ENCODE assay signal across 14 cellular contexts in genomic region chr12:108721824-108722223, GRCh38. TPM values are rescaled to one million over a fixed set of nuclear protein-coding genes. Genes with fewer than 3 reads are reported as not detected.
DNase-seq lines count a peak whose midpoint lies in the region; ATAC-seq, FAIRE-seq and TF ChIP-seq lines count a peak whose summit lies in the region.
"Had no signal": no experiment of that assay in that cellular context is flagged by ENCODE, and none has a peak within 500 bp of the region (broad histone marks: within the 10 kb centered on the region; RNA-seq: fewer than 3 reads in every experiment).

No MANE protein-coding gene starts in this region.

- POLR2A ChIA-PET in PC-9 (lab: Charles Lee; ENCODE audit: unreplicated experiment), result interaction anchor here (0.6 to 1.3 kb wide), 5 partner anchors 8 to 30 kb away, joined by 3 to 8 read pairs (median 5); no protein-coding TSS in a partner anchor

- ATAC-seq in effector memory CD8-positive, alpha-beta T cell (replicated peaks), result no peak
- ATAC-seq: natural killer cell had no signal

- no peaks in the 10 kb centered on the region for H3K9me3 ChIP-seq in PC-9 (ENCODE audit: insufficient read depth, low read depth)
- no peaks in the 10 kb centered on the region for H3K9me3 ChIP-seq in fibroblast of lung (ENCODE audit: control insufficient read depth, insufficient read depth, low read depth, low read length)
- no peaks in the 10 kb centered on the region for H3K9me3 ChIP-seq in sigmoid colon

- no peak for TF ChIP-seq EP300 in sigmoid colon (IDR thresholded peaks at IDR 0.05)

- peaks cover 39% of the 10 kb centered on the region for H3F3A ChIP-seq in PC-9 (ENCODE audit: insufficient read depth, low read depth)

- H3K27ac Mint-ChIP-seq in effector memory CD8-positive, alpha-beta T cell, result no peak overlapping the region
- H3K27ac Mint-ChIP-seq: activated naive CD4-positive, alpha-beta T cell treated with anti-CD3 and anti-CD28 coated beads for 36 hours had no signal

- H3K9me3 Mint-ChIP-seq in effector memory CD8-positive, alpha-beta T cell, result no peaks in the 10 kb centered on the region
- H3K9me3 Mint-ChIP-seq: activated naive CD4-positive, alpha-beta T cell treated with anti-CD3 and anti-CD28 coated beads for 36 hours; central memory CD8-positive, alpha-beta T cell; natural killer cell had no signal

- no peak overlapping the region for H3K4me3 Mint-ChIP-seq in effector memory CD8-positive, alpha-beta T cell
- H3K4me3 Mint-ChIP-seq: activated naive CD4-positive, alpha-beta T cell treated with anti-CD3 and anti-CD28 coated beads for 36 hours; central memory CD8-positive, alpha-beta T cell; natural killer cell had no signal

- no peaks in the 10 kb centered on the region for H4K20me1 ChIP-seq in PC-9 (ENCODE audit: insufficient read depth)
- H4K20me1 ChIP-seq in fibroblast of lung (ENCODE audit: control insufficient read depth, extremely low read depth, insufficient read depth, low read length), result no peaks in the 10 kb centered on the region

- no peaks in the 10 kb centered on the region for H3K27me3 ChIP-seq in ACC112 (ENCODE audit: insufficient read depth, low read length)
- no peaks in the 10 kb centered on the region for H3K27me3 ChIP-seq in PC-9 (ENCODE audit: insufficient read depth, low read depth)
- H3K27me3 ChIP-seq in fibroblast of lung (ENCODE audit: control insufficient read depth, insufficient read depth, low read length), result no peaks in the 10 kb centered on the region
- H3K27me3 ChIP-seq in sigmoid colon, result no peaks in the 10 kb centered on the region

- peak overlapping the region; percentile 51 for H3K4me3 ChIP-seq in ACC112 (ENCODE audit: low read depth, low read length)
- H3K4me3 ChIP-seq in PC-9, result no peak overlapping the region
- H3K4me3 ChIP-seq in fibroblast of lung (replicated peaks in 1 of 4; ENCODE audit: control extremely low read depth in 1 of 4, insufficient read depth in 1 of 4, low read depth in 3 of 4, low read length in 4 of 4), result peak overlapping the region in 3 of 4 experiments; percentile 0 to 7 (median 2)
- H3K4me3 ChIP-seq in sigmoid colon, result no peak overlapping the region

- peaks cover 7% of the 10 kb centered on the region for H3K36me3 ChIP-seq in ACC112 (ENCODE audit: insufficient read depth, low read length)
- H3K36me3 ChIP-seq in PC-9 (ENCODE audit: low read depth), result 0 out of 2 replicates have a peak, but pooled peaks cover 4% of the 10 kb centered on the region
- peaks cover 2% of the 10 kb centered on the region for H3K36me3 ChIP-seq in fibroblast of lung (ENCODE audit: control insufficient read depth, insufficient read depth, low read length)
- H3K36me3 ChIP-seq in sigmoid colon, result peaks cover 0 to 4% (median 0%) of the 10 kb centered on the region in 4 donors

- H3K4me1 ChIP-seq in ACC112 (ENCODE audit: control insufficient read depth, insufficient read depth, low read length, unreplicated experiment), result peaks cover 75% of the 10 kb centered on the region
- peaks cover 53% of the 10 kb centered on the region for H3K4me1 ChIP-seq in PC-9 (replicated peaks; ENCODE audit: insufficient read depth)
- peaks cover 50% of the 10 kb centered on the region for H3K4me1 ChIP-seq in fibroblast of lung (ENCODE audit: control insufficient read depth, extremely low read depth, insufficient read depth, low read length)
- peaks cover 0 to 99% (median 91%) of the 10 kb centered on the region in 4 donors for H3K4me1 ChIP-seq in sigmoid colon

- H3K4me1 Mint-ChIP-seq in effector memory CD8-positive, alpha-beta T cell (ENCODE audit: low read depth in 2 of 2), result peaks cover 16 to 17% of the 10 kb centered on the region in 2 donors

- TF ChIP-seq CTCF in PC-9 (conservative IDR thresholded peaks at IDR 0.05) (no peak), fibroblast of lung (conservative IDR thresholded peaks at IDR 0.05 in 1 of 2, IDR thresholded peaks at IDR 0.05 in 1 of 2; ENCODE audit: low read depth in 1 of 2, low read length in 2 of 2) (no peak), sigmoid colon (IDR thresholded peaks at IDR 0.05) (no peak)

- 83 to 85% methylated on average over 2 of the region's 2 CpGs for WGBS in sigmoid colon, 2 donors

- intact Hi-C loops in PC-9 (cut with micrococcal nuclease; ENCODE audit: unreplicated experiment) (loop anchor here (2.0 kb wide), 2 partner anchors 31 to 57 kb away; no protein-coding TSS in a partner anchor), sigmoid colon (cut with DNase I) (no loop called here)

- H3K79me2 ChIP-seq in ACC112 (ENCODE audit: control insufficient read depth, insufficient read depth, low read length, unreplicated experiment) (peaks cover 96% of the 10 kb centered on the region), PC-9 (ENCODE audit: low read depth) (peaks cover 98% of the 10 kb centered on the region), fibroblast of lung (ENCODE audit: control insufficient read depth, insufficient read depth, low read length) (peaks cover 96% of the 10 kb centered on the region)

- H3K4me2 ChIP-seq in PC-9, result peak overlapping the region; percentile 69
- peak overlapping the region; percentile 67 for H3K4me2 ChIP-seq in fibroblast of lung (ENCODE audit: extremely low read depth, insufficient read depth, low read length)

- CTCF ChIA-PET in PC-9 (lab: Charles Lee), result no interaction called here

- H3K9ac ChIP-seq in fibroblast of lung (ENCODE audit: insufficient read depth, low read length), result peak overlapping the region; percentile 35

- no peaks in the 10 kb centered on the region for H3K27me3 Mint-ChIP-seq in effector memory CD8-positive, alpha-beta T cell
- H3K27me3 Mint-ChIP-seq: central memory CD8-positive, alpha-beta T cell had no signal

- no peaks in the 10 kb centered on the region for H3K36me3 Mint-ChIP-seq in effector memory CD8-positive, alpha-beta T cell (ENCODE audit: insufficient read depth)
- H3K36me3 Mint-ChIP-seq: natural killer cell had no signal

- no peak for FAIRE-seq in RCC 7860 (lab: Jason Lieb, UNC)

- no peak for TF ChIP-seq POLR2A in sigmoid colon (IDR thresholded peaks at IDR 0.05)

- H3K27ac ChIP-seq in ACC112 (ENCODE audit: low read depth, low read length) (peak overlapping the region; percentile 98), PC-9 (peak overlapping the region; percentile 90), fibroblast of lung (ENCODE audit: insufficient read depth, low read length) (peak overlapping the region; percentile 93), sigmoid colon (peak overlapping the region; percentile 64 to 100 (median 88))

- no peaks in the 10 kb centered on the region for H3K9me2 ChIP-seq in PC-9 (ENCODE audit: insufficient read depth)

- peak in 1 of 2 experiments; percentile 39 for DNase-seq in PC-9
- DNase-seq in fibroblast of lung (ENCODE audit: low read depth in 2 of 2), result no peak
- DNase-seq in sigmoid colon, result no peak
- DNase-seq in activated naive CD4-positive, alpha-beta T cell treated with Interleukin-2 at 50 U/mL for 16 hours, result no peak
- no peak for DNase-seq in RCC 7860 (ENCODE audit: low spot score)
- DNase-seq in effector memory CD8-positive, alpha-beta T cell, result no peak
- DNase-seq in activated T-cell treated with anti-CD3 and anti-CD28 coated beads, Interleukin-2, amount 50 U/mL, for 1 hour, result no peak
- DNase-seq: activated naive CD4-positive, alpha-beta T cell treated with anti-CD3 and anti-CD28 coated beads for 36 hours; DMS 273 treated with DMSO at 0.1 percent for 48 hours; natural killer cell; NCI-H524 treated with DMSO at 0.1 percent for 48 hours; SHP77 had no signal

- no TSS peak for BruUV-seq in PC-9 (replicated peaks; lab: Mats Ljungman, UMichigan)

- H2AFZ ChIP-seq in ACC112 (ENCODE audit: low read length, unreplicated experiment) (no peak overlapping the region), PC-9 (no peak overlapping the region), fibroblast of lung (ENCODE audit: low read length) (no peak overlapping the region)

RNA-seq across cellular contexts. Expression of gene CORO1C, which starts 9.5 kb away (rescaled TPM):
- total RNA-seq in PC-9 (2021) (122 and 139 TPM in 2 replicates), fibroblast of lung (202 and 288 TPM in 2 replicates), sigmoid colon (100 to 1,000 TPM; 247 to 569 (median 360) TPM)
- polyA plus RNA-seq in fibroblast of lung (542 and 773 TPM in 2 replicates), sigmoid colon (10 to 100 TPM; 38.4 to 50.2 (median 49.2) TPM)
- polyA plus RNA-seq in fibroblast of lung (2012), result 395 and 442 TPM in 2 replicates
- polyA minus RNA-seq in fibroblast of lung (ENCODE audit: low replicate concordance), result 1,176 and 1,331 TPM in 2 replicates

Comparison
In these comparisons a context has a peak if more than half of its experiments do, and no peak if none do; other contexts are left out.
1. H3K4me3 ChIP-seq: peak in ACC112 (single experiment) and fibroblast of lung (3 of 4); none in PC-9 (single experiment) and sigmoid colon (0 of 4).
2. Peak in every context shown above with its lines, with median percentiles within 50 percentile points of each other: H3K27ac ChIP-seq.